In genomic region chr4:6049278-6049677, GRCh38 we compare ENCODE assay signal across 27 cellular contexts. TPM values are rescaled to one million over a fixed set of nuclear protein-coding genes. Genes with fewer than 3 reads are reported as not detected.
"Had no signal": no experiment of that assay in that cellular context is flagged by ENCODE, and none has a peak within 500 bp of the region (broad histone marks: within the 10 kb centered on the region; RNA-seq: fewer than 3 reads in every experiment).

No MANE protein-coding gene starts in this region.

- H3K4me3 ChIP-seq: colonic mucosa, esophagus squamous epithelium, gastrocnemius medialis, heart left ventricle, hepatocyte, left ventricle myocardium inferior, lower lobe of right lung had no signal

- H3K4me2 ChIP-seq: hepatocyte had no signal

- H3K4me3 Mint-ChIP-seq: dendritic cell treated with granulocyte-macrophage colony-stimulating factor and Interleukin-4, amounts not matched to agents 40 ng/mL and 50 ng/mL, for 4 days; effector memory CD8-positive, alpha-beta T cell; endodermal cell; immature natural killer cell; mesothelial cell of epicardium had no signal

- H3K9me3 ChIP-seq: colonic mucosa, esophagus squamous epithelium, gastrocnemius medialis, heart left ventricle, left ventricle myocardium inferior, lower lobe of right lung had no signal

- H3K36me3 Mint-ChIP-seq: mesothelial cell of epicardium had no signal

- H3K4me1 ChIP-seq: colonic mucosa, gastrocnemius medialis, heart left ventricle, left ventricle myocardium inferior, lower lobe of right lung had no signal

- H3K9me3 Mint-ChIP-seq: dendritic cell treated with granulocyte-macrophage colony-stimulating factor and Interleukin-4, amounts not matched to agents 40 ng/mL and 50 ng/mL, for 4 days; effector memory CD8-positive, alpha-beta T cell; endodermal cell; mesothelial cell of epicardium had no signal

- H3K27ac ChIP-seq: colonic mucosa, epithelial cell of prostate, esophagus squamous epithelium, gastrocnemius medialis, heart left ventricle, hepatocyte, left ventricle myocardium inferior, lower lobe of right lung had no signal

- H3K27ac Mint-ChIP-seq: dendritic cell treated with granulocyte-macrophage colony-stimulating factor and Interleukin-4, amounts not matched to agents 40 ng/mL and 50 ng/mL, for 4 days; effector memory CD8-positive, alpha-beta T cell; endodermal cell; immature natural killer cell; mesothelial cell of epicardium had no signal

- DNase-seq: colonic mucosa; cortex of kidney; effector CD8-positive, alpha-beta T cell; effector memory CD8-positive, alpha-beta T cell; endodermal cell; erythroblast; esophagus squamous epithelium; foreskin fibroblast; foreskin melanocyte; gastrocnemius medialis; heart left ventricle; immature natural killer cell; islet precursor cell; kidney; kidney glomerular epithelial cell; left colon; left ventricle myocardium inferior; lower lobe of right lung; mesenchymal stem cell had no signal

- H3K27me3 Mint-ChIP-seq: dendritic cell treated with granulocyte-macrophage colony-stimulating factor and Interleukin-4, amounts not matched to agents 40 ng/mL and 50 ng/mL, for 4 days; effector memory CD8-positive, alpha-beta T cell had no signal

- ATAC-seq: effector memory CD8-positive, alpha-beta T cell; esophagus mucosa; gastrocnemius medialis; left colon; left lobe of liver; lower lobe of right lung had no signal

- H3K36me3 ChIP-seq: colonic mucosa, esophagus squamous epithelium, gastrocnemius medialis, heart left ventricle, left ventricle myocardium inferior, lower lobe of right lung had no signal

- H3K4me1 Mint-ChIP-seq: endodermal cell, immature natural killer cell, mesothelial cell of epicardium had no signal

- H3K27me3 ChIP-seq: colonic mucosa had no signal

RNA-seq across cellular contexts. Expression of gene C4orf50, which starts 31.0 kb away (rescaled TPM):
- total RNA-seq: chondrocyte, hepatocyte, left lobe of liver, left ventricle myocardium inferior, mesenteric fat pad had no signal
- polyA plus RNA-seq: heart left ventricle, hepatocyte had no signal
